1 cellular context compared by ENCODE assay signal in the genomic region with DNA sequence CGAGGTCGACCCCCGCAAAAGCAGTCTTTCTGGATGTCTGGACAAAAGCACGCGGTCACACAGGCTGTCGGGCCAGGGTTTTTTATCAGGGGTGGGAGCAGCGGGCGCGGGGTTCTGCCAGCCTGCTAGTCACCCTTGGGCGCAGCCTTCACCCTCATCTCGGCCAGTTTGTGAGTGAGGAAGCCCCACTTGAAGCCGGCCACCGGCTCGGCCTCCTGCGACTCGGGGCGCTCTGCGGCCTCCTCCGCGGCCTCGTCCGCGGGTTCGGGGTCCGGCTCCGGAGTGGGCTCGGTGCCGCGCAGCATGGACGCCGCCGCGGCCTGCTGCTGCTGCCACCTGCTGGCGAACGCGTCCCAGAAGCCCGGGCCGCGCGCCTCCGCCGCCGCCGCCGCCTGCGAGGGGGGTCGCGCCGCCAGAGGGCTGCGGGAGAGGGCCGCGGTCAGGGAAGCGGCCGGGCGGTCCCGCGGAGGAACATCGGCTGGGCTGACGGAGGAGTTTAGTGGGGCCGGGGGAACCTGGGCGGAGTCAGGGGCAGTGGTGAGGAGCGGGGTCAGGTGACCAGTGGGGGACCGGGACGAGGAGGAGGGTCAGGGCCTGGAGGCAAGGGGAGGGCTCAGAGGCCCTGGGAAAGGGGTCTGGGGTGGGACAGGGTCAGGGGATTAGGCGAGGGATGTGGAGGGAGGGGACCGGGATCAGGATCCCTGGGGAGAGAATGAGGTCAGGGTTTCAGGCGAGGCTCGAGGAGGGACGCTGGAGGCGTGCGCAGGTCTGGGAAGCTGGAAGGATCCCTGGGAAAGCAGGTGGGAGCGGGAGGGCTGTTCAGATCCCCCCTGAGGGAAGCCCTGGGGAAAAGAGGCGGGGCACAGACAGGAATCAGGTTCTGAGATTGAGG.
TF ChIP-seq lines count a peak whose summit lies in the region.

No MANE protein-coding gene starts in this region.

TF ChIP-seq in K562, 482 proteins besides CTCF, POLR2A, EP300 and RAD21 (continued from another document and continues in another):
- TF ChIP-seq CBX8 (IDR thresholded peaks at IDR 0.05; ENCODE audit: borderline replicate concordance, extremely low read depth, low read depth, low read length, poor library complexity, severe bottlenecking), result no peak
- peak; percentile 57; the same call in 1 of the 2 replicates for TF ChIP-seq KDM2B (CRISPR knock-in tag; IDR thresholded peaks at IDR 0.05)
- no peak for TF ChIP-seq RBM15 (IDR thresholded peaks at IDR 0.05; ENCODE audit: insufficient read depth, low read length)
- TF ChIP-seq ZNF316 (IDR thresholded peaks at IDR 0.05), result no peak
- TF ChIP-seq HDAC2 (IDR thresholded peaks at IDR 0.05), result no peak
- no peak for TF ChIP-seq ZNF146 (CRISPR knock-in tag; IDR thresholded peaks at IDR 0.05; ENCODE audit: unreplicated experiment)
- no peak for TF ChIP-seq CHCHD3 (CRISPR knock-in tag; IDR thresholded peaks at IDR 0.05)
- TF ChIP-seq NCOA4 (IDR thresholded peaks at IDR 0.05; ENCODE audit: partially characterized antibody), result no peak
- 0 out of 2 replicates have a peak, but pooled peaks have one; percentile 78 for TF ChIP-seq ZBTB1 (CRISPR knock-in tag; IDR thresholded peaks at IDR 0.05; ENCODE audit: borderline replicate concordance, low read depth)
- TF ChIP-seq FOXA1 (IDR thresholded peaks at IDR 0.05; ENCODE audit: borderline replicate concordance), result no peak
- no peak for TF ChIP-seq ZNF449 (CRISPR knock-in tag; IDR thresholded peaks at IDR 0.05)
- TF ChIP-seq LEF1 (IDR thresholded peaks at IDR 0.05), result no peak
- TF ChIP-seq, protein P1, sequence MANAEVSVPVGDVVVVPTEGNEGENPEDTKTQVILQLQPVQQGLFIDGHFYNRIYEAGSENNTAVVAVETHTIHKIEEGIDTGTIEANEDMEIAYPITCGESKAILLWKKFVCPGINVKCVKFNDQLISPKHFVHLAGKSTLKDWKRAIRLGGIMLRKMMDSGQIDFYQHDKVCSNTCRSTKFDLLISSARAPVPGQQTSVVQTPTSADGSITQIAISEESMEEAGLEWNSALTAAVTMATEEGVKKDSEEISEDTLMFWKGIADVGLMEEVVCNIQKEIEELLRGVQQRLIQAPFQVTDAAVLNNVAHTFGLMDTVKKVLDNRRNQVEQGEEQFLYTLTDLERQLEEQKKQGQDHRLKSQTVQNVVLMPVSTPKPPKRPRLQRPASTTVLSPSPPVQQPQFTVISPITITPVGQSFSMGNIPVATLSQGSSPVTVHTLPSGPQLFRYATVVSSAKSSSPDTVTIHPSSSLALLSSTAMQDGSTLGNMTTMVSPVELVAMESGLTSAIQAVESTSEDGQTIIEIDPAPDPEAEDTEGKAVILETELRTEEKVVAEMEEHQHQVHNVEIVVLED (CRISPR knock-in tag; IDR thresholded peaks at IDR 0.05), result 0 out of 2 replicates have a peak, but pooled peaks have one; percentile 46
- TF ChIP-seq FIP1L1 (IDR thresholded peaks at IDR 0.05; ENCODE audit: low read depth, low read length, poor library complexity, severe bottlenecking), result peak; percentile 84
- TF ChIP-seq IRF1 (CRISPR knock-in tag; IDR thresholded peaks at IDR 0.05; ENCODE audit: borderline replicate concordance), result no peak
- peak; percentile 35; the same call in 1 of the 2 replicates for TF ChIP-seq LCOR (CRISPR knock-in tag; IDR thresholded peaks at IDR 0.05)
- no peak for TF ChIP-seq SFPQ (IDR thresholded peaks at IDR 0.05; ENCODE audit: low read depth, low read length)
- TF ChIP-seq HMG20B (CRISPR knock-in tag; IDR thresholded peaks at IDR 0.05), result no peak
- no peak for TF ChIP-seq SNRNP70 (optimal IDR thresholded peaks at IDR 0.05; ENCODE audit: low read depth, low read length)
- peak; percentile 22 for TF ChIP-seq TBP (optimal IDR thresholded peaks at IDR 0.05; ENCODE audit: low read depth, low read length)
- TF ChIP-seq, protein P2, sequence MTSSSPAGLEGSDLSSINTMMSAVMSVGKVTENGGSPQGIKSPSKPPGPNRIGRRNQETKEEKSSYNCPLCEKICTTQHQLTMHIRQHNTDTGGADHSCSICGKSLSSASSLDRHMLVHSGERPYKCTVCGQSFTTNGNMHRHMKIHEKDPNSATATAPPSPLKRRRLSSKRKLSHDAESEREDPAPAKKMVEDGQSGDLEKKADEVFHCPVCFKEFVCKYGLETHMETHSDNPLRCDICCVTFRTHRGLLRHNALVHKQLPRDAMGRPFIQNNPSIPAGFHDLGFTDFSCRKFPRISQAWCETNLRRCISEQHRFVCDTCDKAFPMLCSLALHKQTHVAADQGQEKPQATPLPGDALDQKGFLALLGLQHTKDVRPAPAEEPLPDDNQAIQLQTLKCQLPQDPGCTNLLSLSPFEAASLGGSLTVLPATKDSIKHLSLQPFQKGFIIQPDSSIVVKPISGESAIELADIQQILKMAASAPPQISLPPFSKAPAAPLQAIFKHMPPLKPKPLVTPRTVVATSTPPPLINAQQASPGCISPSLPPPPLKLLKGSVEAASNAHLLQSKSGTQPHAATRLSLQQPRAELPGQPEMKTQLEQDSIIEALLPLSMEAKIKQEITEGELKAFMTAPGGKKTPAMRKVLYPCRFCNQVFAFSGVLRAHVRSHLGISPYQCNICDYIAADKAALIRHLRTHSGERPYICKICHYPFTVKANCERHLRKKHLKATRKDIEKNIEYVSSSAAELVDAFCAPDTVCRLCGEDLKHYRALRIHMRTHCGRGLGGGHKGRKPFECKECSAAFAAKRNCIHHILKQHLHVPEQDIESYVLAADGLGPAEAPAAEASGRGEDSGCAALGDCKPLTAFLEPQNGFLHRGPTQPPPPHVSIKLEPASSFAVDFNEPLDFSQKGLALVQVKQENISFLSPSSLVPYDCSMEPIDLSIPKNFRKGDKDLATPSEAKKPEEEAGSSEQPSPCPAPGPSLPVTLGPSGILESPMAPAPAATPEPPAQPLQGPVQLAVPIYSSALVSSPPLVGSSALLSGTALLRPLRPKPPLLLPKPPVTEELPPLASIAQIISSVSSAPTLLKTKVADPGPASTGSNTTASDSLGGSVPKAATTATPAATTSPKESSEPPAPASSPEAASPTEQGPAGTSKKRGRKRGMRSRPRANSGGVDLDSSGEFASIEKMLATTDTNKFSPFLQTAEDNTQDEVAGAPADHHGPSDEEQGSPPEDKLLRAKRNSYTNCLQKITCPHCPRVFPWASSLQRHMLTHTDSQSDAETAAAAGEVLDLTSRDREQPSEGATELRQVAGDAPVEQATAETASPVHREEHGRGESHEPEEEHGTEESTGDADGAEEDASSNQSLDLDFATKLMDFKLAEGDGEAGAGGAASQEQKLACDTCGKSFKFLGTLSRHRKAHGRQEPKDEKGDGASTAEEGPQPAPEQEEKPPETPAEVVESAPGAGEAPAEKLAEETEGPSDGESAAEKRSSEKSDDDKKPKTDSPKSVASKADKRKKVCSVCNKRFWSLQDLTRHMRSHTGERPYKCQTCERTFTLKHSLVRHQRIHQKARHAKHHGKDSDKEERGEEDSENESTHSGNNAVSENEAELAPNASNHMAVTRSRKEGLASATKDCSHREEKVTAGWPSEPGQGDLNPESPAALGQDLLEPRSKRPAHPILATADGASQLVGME (CRISPR knock-in tag; IDR thresholded peaks at IDR 0.05), result no peak
- TF ChIP-seq ZNF717 (CRISPR knock-in tag; IDR thresholded peaks at IDR 0.05), result no peak
- no peak for TF ChIP-seq MYBL2 (IDR thresholded peaks at IDR 0.05; ENCODE audit: low read depth)
- TF ChIP-seq MYBL2 (CRISPR knock-in tag; IDR thresholded peaks at IDR 0.05; ENCODE audit: borderline replicate concordance), result no peak
- TF ChIP-seq CREM (IDR thresholded peaks at IDR 0.05; ENCODE audit: low read depth), result peak; percentile 57; the same call in 1 of the 2 replicates
- no peak for TF ChIP-seq ZNF644 (tag; IDR thresholded peaks at IDR 0.05; ENCODE audit: low read depth)
- no peak for TF ChIP-seq BRCA1 (IDR thresholded peaks at IDR 0.05)
- TF ChIP-seq BRCA1 (CRISPR knock-in tag; IDR thresholded peaks at IDR 0.05), result no peak
- no peak; the same call in 1 of the 2 replicates for TF ChIP-seq ZNF133 (CRISPR knock-in tag; IDR thresholded peaks at IDR 0.05)
- no peak for TF ChIP-seq PHF20 (IDR thresholded peaks at IDR 0.05; ENCODE audit: partially characterized antibody)
- 0 out of 2 replicates have a peak, but pooled peaks have one; percentile 12 for TF ChIP-seq CREB1 (IDR thresholded peaks at IDR 0.05)
- TF ChIP-seq CREB1 (CRISPR knock-in tag; IDR thresholded peaks at IDR 0.05), result peak; percentile 19; the same call in 1 of the 2 replicates
- TF ChIP-seq MYNN (IDR thresholded peaks at IDR 0.05), result no peak
- no peak for TF ChIP-seq MYNN (CRISPR knock-in tag; IDR thresholded peaks at IDR 0.05)
- TF ChIP-seq E4F1 (CRISPR knock-in tag; IDR thresholded peaks at IDR 0.05; ENCODE audit: borderline replicate concordance), result no peak
- TF ChIP-seq RUNX1 (IDR thresholded peaks at IDR 0.05; ENCODE audit: low read depth), result no peak
- TF ChIP-seq HLTF (IDR thresholded peaks at IDR 0.05), result 0 out of 2 replicates have a peak, but pooled peaks have one; percentile 17
- TF ChIP-seq E2F3 (CRISPR knock-in tag; IDR thresholded peaks at IDR 0.05), result peak; percentile 80
- no peak for TF ChIP-seq MED1 (CRISPR knock-in tag; IDR thresholded peaks at IDR 0.05; ENCODE audit: borderline replicate concordance)
- TF ChIP-seq HDAC8 (tag; IDR thresholded peaks at IDR 0.05), result peak; percentile 45; the same call in 1 of the 2 replicates
- TF ChIP-seq HNRNPK (IDR thresholded peaks at IDR 0.05; ENCODE audit: low read depth, low read length, poor library complexity, severe bottlenecking), result no peak
- no peak for TF ChIP-seq NR1H2 (CRISPR knock-in tag; IDR thresholded peaks at IDR 0.05)
- TF ChIP-seq ELF4 (CRISPR knock-in tag; IDR thresholded peaks at IDR 0.05), result no peak
- TF ChIP-seq, protein P3, sequence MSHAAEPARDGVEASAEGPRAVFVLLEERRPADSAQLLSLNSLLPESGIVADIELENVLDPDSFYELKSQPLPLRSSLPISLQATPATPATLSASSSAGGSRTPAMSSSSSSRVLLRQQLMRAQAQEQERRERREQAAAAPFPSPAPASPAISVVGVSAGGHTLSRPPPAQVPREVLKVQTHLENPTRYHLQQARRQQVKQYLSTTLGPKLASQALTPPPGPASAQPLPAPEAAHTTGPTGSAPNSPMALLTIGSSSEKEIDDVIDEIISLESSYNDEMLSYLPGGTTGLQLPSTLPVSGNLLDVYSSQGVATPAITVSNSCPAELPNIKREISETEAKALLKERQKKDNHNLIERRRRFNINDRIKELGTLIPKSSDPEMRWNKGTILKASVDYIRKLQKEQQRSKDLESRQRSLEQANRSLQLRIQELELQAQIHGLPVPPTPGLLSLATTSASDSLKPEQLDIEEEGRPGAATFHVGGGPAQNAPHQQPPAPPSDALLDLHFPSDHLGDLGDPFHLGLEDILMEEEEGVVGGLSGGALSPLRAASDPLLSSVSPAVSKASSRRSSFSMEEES (CRISPR knock-in tag; IDR thresholded peaks at IDR 0.05), result 0 out of 2 replicates have a peak, but pooled peaks have one; percentile 2
- TF ChIP-seq CHD4 (IDR thresholded peaks at IDR 0.05; ENCODE audit: insufficient read depth, insufficient replicate concordance, low read depth, low read length, poor library complexity, severe bottlenecking), result peak; percentile 53
- TF ChIP-seq STAG1 (CRISPR knock-in tag; IDR thresholded peaks at IDR 0.05; ENCODE audit: borderline replicate concordance), result peak; percentile 62; the same call in 1 of the 2 replicates
